10 cellular contexts compared by ENCODE assay signal in genomic region chr4:73661646-73662119, GRCh38. TPM values are rescaled to one million over a fixed set of nuclear protein-coding genes. Genes with fewer than 3 reads are reported as not detected.
A peak's percentile ranks its signal among the peaks of the same experiment; 100 is the strongest.
DNase-seq lines count a peak whose midpoint lies in the region; ATAC-seq and TF ChIP-seq lines count a peak whose summit lies in the region.
"Had no signal": no experiment of that assay in that cellular context is flagged by ENCODE, and none has a peak within 500 bp of the region (broad histone marks: within the 10 kb centered on the region; RNA-seq: fewer than 3 reads in every experiment).

No MANE protein-coding gene starts in this region.

- TF ChIP-seq CTCF in SK-N-SH (IDR thresholded peaks at IDR 0.05) (peak; percentile 23; the same call in 1 of the 2 replicates), choroid plexus epithelial cell (conservative IDR thresholded peaks at IDR 0.05; ENCODE audit: low read depth, low read length) (peak; percentile 35), osteocyte (IDR thresholded peaks at IDR 0.05) (no peak)

- CTCF ChIA-PET in SK-N-SH (lab: Yijun Ruan, JAX) = interaction anchor here (1.2 to 2.3 kb wide), 3 partner anchors 7 to 19 kb away, joined by 3 to 6 read pairs (median 3); no protein-coding TSS in a partner anchor

- H3K9me3 ChIP-seq in SK-N-SH = no peaks in the 10 kb centered on the region

- no peak for DNase-seq in SK-N-SH
- peak; percentile 58 for DNase-seq in OCI-M1 (lab: John Stamatoyannopoulos, UW)
- peak; percentile 99 for DNase-seq in choroid plexus epithelial cell (ENCODE audit: low read depth)
- no peak for DNase-seq in osteocyte (ENCODE audit: extremely low spot score, unreplicated experiment)
- DNase-seq in NAMALWA (ENCODE audit: low spot score) = no peak
- DNase-seq in C1 segment of cervical spinal cord (lab: John Stamatoyannopoulos, UW) = no peak
- no peak for DNase-seq in naive thymus-derived CD8-positive, alpha-beta T cell
- DNase-seq: NCI-H2107, T-helper 1 cell had no signal

- H3K36me3 Mint-ChIP-seq in osteocyte (ENCODE audit: unreplicated experiment) = no peaks in the 10 kb centered on the region
- H3K36me3 Mint-ChIP-seq in naive thymus-derived CD8-positive, alpha-beta T cell = no peaks in the 10 kb centered on the region

- TF ChIP-seq EP300 in SK-N-SH (IDR thresholded peaks at IDR 0.05; ENCODE audit: borderline replicate concordance in 1 of 2, low read depth in 1 of 2, low read length in 1 of 2) = peak in 1 of 2 experiments; percentile 52; a peak in 1 of 4 replicates

- H2AFZ ChIP-seq in SK-N-SH (ENCODE audit: low read depth) = peak overlapping the region; percentile 65; the same call in 1 of the 2 replicates

- 11% methylated on average over 2 of the region's 2 CpGs for WGBS in SK-N-SH (ENCODE audit: low lambda C conversion rate)

- peak overlapping the region; percentile 67 for H3K27ac Mint-ChIP-seq in osteocyte (ENCODE audit: unreplicated experiment)
- H3K27ac Mint-ChIP-seq in naive thymus-derived CD8-positive, alpha-beta T cell = no peak overlapping the region

- H4K20me1 ChIP-seq in SK-N-SH (ENCODE audit: insufficient read depth) = no peaks in the 10 kb centered on the region

- H3K4me3 Mint-ChIP-seq in osteocyte (ENCODE audit: unreplicated experiment) = no peak overlapping the region
- H3K4me3 Mint-ChIP-seq in naive thymus-derived CD8-positive, alpha-beta T cell = no peak overlapping the region

- no peaks in the 10 kb centered on the region for H3K9me3 Mint-ChIP-seq in osteocyte (ENCODE audit: unreplicated experiment)
- H3K9me3 Mint-ChIP-seq in naive thymus-derived CD8-positive, alpha-beta T cell = no peaks in the 10 kb centered on the region

- no peak overlapping the region for H3K4me2 ChIP-seq in SK-N-SH

- no peaks in the 10 kb centered on the region for H3K9me2 ChIP-seq in SK-N-SH

- peaks cover 16% of the 10 kb centered on the region for H3F3A ChIP-seq in SK-N-SH (replicated peaks; ENCODE audit: insufficient read depth)

- H3K4me1 Mint-ChIP-seq in osteocyte (ENCODE audit: unreplicated experiment) = peaks cover 62% of the 10 kb centered on the region
- H3K4me1 Mint-ChIP-seq in naive thymus-derived CD8-positive, alpha-beta T cell = no peaks in the 10 kb centered on the region

- no peak overlapping the region for H3K9ac ChIP-seq in SK-N-SH

- H3K4me3 ChIP-seq in SK-N-SH (ENCODE audit: low read depth in 2 of 2, low read length in 1 of 2) (no peak overlapping the region), choroid plexus epithelial cell (ENCODE audit: low read depth, low read length) (no peak overlapping the region)

- H3K4me1 ChIP-seq in SK-N-SH (ENCODE audit: control insufficient read depth in 1 of 2, insufficient read depth in 2 of 2, low read depth in 1 of 2, low read length in 1 of 2) = peaks cover 0 to 13% of the 10 kb centered on the region in 2 experiments; a peak in 1 of 4 replicates

- H3K27me3 Mint-ChIP-seq in osteocyte (ENCODE audit: unreplicated experiment) = no peaks in the 10 kb centered on the region
- peaks cover 0 to 9% (median 0%) of the 10 kb centered on the region in 5 donors for H3K27me3 Mint-ChIP-seq in naive thymus-derived CD8-positive, alpha-beta T cell

- peak overlapping the region in 1 of 2 experiments; percentile 66; a peak in 2 of 4 replicates for H3K27ac ChIP-seq in SK-N-SH (ENCODE audit: low read depth in 2 of 2, low read length in 1 of 2)

- no peaks in the 10 kb centered on the region; the same call in 1 of the 2 replicates for H3K27me3 ChIP-seq in SK-N-SH (ENCODE audit: insufficient read depth)

- H3K79me2 ChIP-seq in SK-N-SH (ENCODE audit: insufficient read depth) = no peaks in the 10 kb centered on the region

- POLR2A ChIA-PET in SK-N-SH (lab: Yijun Ruan, JAX) = no interaction called here
- POLR2A ChIA-PET in naive thymus-derived CD8-positive, alpha-beta T cell (lab: Charles Lee) = no interaction called here

- no peak for TF ChIP-seq RAD21 in SK-N-SH (IDR thresholded peaks at IDR 0.05; ENCODE audit: low read length)

- ATAC-seq in SK-N-SH treated with all-trans-retinoic acid at 6 μM for 48 hours = no peak
- no peak for ATAC-seq in naive thymus-derived CD8-positive, alpha-beta T cell

- no peaks in the 10 kb centered on the region for H3K36me3 ChIP-seq in SK-N-SH (replicated peaks in 1 of 2; ENCODE audit: control insufficient read depth in 1 of 2, insufficient read depth in 2 of 2, low read length in 1 of 2)

TF ChIP-seq in SK-N-SH, 30 proteins besides CTCF, POLR2A, EP300 and RAD21:
- TF ChIP-seq MEF2A (IDR thresholded peaks at IDR 0.05; ENCODE audit: borderline replicate concordance, low read depth) (no peak), TEAD4 (IDR thresholded peaks at IDR 0.05; ENCODE audit: borderline replicate concordance, insufficient read depth) (peak; percentile 45; the same call in 1 of the 2 replicates), MXI1 (IDR thresholded peaks at IDR 0.05; ENCODE audit: low read depth, low read length) (no peak), CHD2 (IDR thresholded peaks at IDR 0.05; ENCODE audit: low read length, partially characterized antibody) (no peak), NFIC (IDR thresholded peaks at IDR 0.05; ENCODE audit: borderline replicate concordance) (0 out of 2 replicates have a peak, but pooled peaks have one; percentile 11), TCF12 (IDR thresholded peaks at IDR 0.05) (peak; percentile 55), RXRA (IDR thresholded peaks at IDR 0.05; ENCODE audit: borderline replicate concordance, low read depth) (0 out of 2 replicates have a peak, but pooled peaks have one; percentile 32), ZBTB33 (IDR thresholded peaks at IDR 0.05; ENCODE audit: borderline replicate concordance, low read depth) (no peak), JUND (IDR thresholded peaks at IDR 0.05) (peak; percentile 26), FOSL2 (IDR thresholded peaks at IDR 0.05; ENCODE audit: borderline replicate concordance, low read depth) (peak; percentile 48; the same call in 1 of the 2 replicates)
TF ChIP-seq in SK-N-SH: peak in this region for 6.

TF ChIP-seq in SK-N-SH treated with all-trans-retinoic acid at 6 μM for 48 hours, 23 proteins besides CTCF, POLR2A, EP300 and RAD21:
- TF ChIP-seq TCF4 (CRISPR knock-in tag; IDR thresholded peaks at IDR 0.05; ENCODE audit: borderline replicate concordance) (no peak), BACH2 (CRISPR knock-in tag; IDR thresholded peaks at IDR 0.05; ENCODE audit: borderline replicate concordance) (no peak), GLIS3 (CRISPR knock-in tag; IDR thresholded peaks at IDR 0.05) (no peak), OSR1 (CRISPR knock-in tag; IDR thresholded peaks at IDR 0.05) (no peak), CSDC2 (CRISPR knock-in tag; IDR thresholded peaks at IDR 0.05) (no peak)
- TF ChIP-seq, protein P1, sequence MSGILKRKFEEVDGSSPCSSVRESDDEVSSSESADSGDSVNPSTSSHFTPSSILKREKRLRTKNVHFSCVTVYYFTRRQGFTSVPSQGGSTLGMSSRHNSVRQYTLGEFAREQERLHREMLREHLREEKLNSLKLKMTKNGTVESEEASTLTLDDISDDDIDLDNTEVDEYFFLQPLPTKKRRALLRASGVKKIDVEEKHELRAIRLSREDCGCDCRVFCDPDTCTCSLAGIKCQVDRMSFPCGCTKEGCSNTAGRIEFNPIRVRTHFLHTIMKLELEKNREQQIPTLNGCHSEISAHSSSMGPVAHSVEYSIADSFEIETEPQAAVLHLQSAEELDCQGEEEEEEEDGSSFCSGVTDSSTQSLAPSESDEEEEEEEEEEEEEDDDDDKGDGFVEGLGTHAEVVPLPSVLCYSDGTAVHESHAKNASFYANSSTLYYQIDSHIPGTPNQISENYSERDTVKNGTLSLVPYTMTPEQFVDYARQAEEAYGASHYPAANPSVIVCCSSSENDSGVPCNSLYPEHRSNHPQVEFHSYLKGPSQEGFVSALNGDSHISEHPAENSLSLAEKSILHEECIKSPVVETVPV (CRISPR knock-in tag; IDR thresholded peaks at IDR 0.05) = no peak

RNA-seq across cellular contexts. Expression of gene RASSF6, which starts 41.4 kb away (rescaled TPM):
- polyA plus RNA-seq in SK-N-SH (2012; rRNA removed) = not detected in 2 replicates
- polyA plus RNA-seq in SK-N-SH (2012; cell fraction: cytosol; rRNA removed) = not detected in 2 replicates
- not detected in 2 replicates for polyA plus RNA-seq in SK-N-SH (2012; cell fraction: nucleus; rRNA removed)
- total RNA-seq in osteocyte = not detected in 2 replicates
- not detected for total RNA-seq in naive thymus-derived CD8-positive, alpha-beta T cell
- not detected for polyA plus RNA-seq in naive thymus-derived CD8-positive, alpha-beta T cell

Comparison
In these comparisons a context has a peak if more than half of its experiments do, and no peak if none do; other contexts are left out.
1. DNase-seq: peak in OCI-M1 (single experiment) and choroid plexus epithelial cell (single experiment); none in SK-N-SH (single experiment), osteocyte (single experiment), NAMALWA (single experiment), C1 segment of cervical spinal cord (0 of 14) and naive thymus-derived CD8-positive, alpha-beta T cell (0 of 10).